11 cellular contexts compared by ENCODE assay signal in the genomic region with DNA sequence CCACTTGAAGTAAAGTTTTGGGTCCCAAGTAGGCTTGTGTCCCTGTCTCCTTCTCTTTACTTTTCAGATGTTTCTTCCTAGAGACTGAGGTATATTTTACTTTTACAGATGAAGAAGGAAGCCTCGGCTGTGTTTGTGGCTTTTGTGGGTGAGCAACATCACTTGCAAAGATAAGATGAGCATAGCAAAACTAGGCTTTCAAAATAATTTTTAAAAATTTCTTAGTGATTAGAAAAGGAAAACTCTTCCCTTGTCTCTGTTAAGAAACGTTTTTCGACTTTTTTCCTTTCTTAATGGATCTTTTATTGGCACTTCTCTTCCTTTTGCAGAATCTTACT. TPM values are rescaled to one million over a fixed set of nuclear protein-coding genes. Genes with fewer than 3 reads are reported as not detected.
DNase-seq lines count a peak whose midpoint lies in the region; ATAC-seq, FAIRE-seq and TF ChIP-seq lines count a peak whose summit lies in the region.
"Had no signal": no experiment of that assay in that cellular context is flagged by ENCODE, and none has a peak within 500 bp of the region (broad histone marks: within the 10 kb centered on the region; RNA-seq: fewer than 3 reads in every experiment).

No MANE protein-coding gene starts in this region.

- no peaks in the 10 kb centered on the region for H3K9me3 ChIP-seq in A673 (ENCODE audit: low read depth, low read length, poor library complexity, severe bottlenecking)
- H3K9me3 ChIP-seq in lower lobe of right lung = no peaks in the 10 kb centered on the region
- no peaks in the 10 kb centered on the region for H3K9me3 ChIP-seq in gastrocnemius medialis

- H3K4me1 Mint-ChIP-seq in activated CD4-positive, alpha-beta memory T cell treated with anti-CD3 and anti-CD28 coated beads, Interleukin-2, amount 10 ng/mL, durations not matched to agents 7 days and 5 days = peaks cover 92% of the 10 kb centered on the region
- peaks cover 54% of the 10 kb centered on the region for H3K4me1 Mint-ChIP-seq in Calu3 (ENCODE audit: low read depth, unreplicated experiment)

- no TSS peak for BruUV-seq in A673 (replicated peaks; lab: Mats Ljungman, UMichigan)
- BruUV-seq in Calu3 (replicated peaks; lab: Mats Ljungman, UMichigan) = no TSS peak

- TF ChIP-seq CTCF in A673 (conservative IDR thresholded peaks at IDR 0.05; ENCODE audit: low read depth, low read length) (no peak), lower lobe of right lung (IDR thresholded peaks at IDR 0.05) (no peak), Calu3 (IDR thresholded peaks at IDR 0.05; ENCODE audit: unreplicated experiment) (no peak), gastrocnemius medialis (IDR thresholded peaks at IDR 0.05 in 4 of 5, conservative IDR thresholded peaks at IDR 0.05 in 1 of 5) (no peak)

- H3K27me3 ChIP-seq in A673 (replicated peaks; ENCODE audit: insufficient read depth, low read depth, low read length, poor library complexity) (no peaks in the 10 kb centered on the region), lower lobe of right lung (ENCODE audit: low read depth) (no peaks in the 10 kb centered on the region), gastrocnemius medialis (no peaks in the 10 kb centered on the region)

- H3K27ac Mint-ChIP-seq in activated CD4-positive, alpha-beta memory T cell treated with anti-CD3 and anti-CD28 coated beads, Interleukin-2, amount 10 ng/mL, durations not matched to agents 7 days and 5 days = peak overlapping the region; percentile 93
- H3K27ac Mint-ChIP-seq in Calu3 (ENCODE audit: unreplicated experiment) = no peak overlapping the region

- no peaks in the 10 kb centered on the region for H3K27me3 Mint-ChIP-seq in activated CD4-positive, alpha-beta memory T cell treated with anti-CD3 and anti-CD28 coated beads, Interleukin-2, amount 10 ng/mL, durations not matched to agents 7 days and 5 days
- no peaks in the 10 kb centered on the region for H3K27me3 Mint-ChIP-seq in Calu3 (ENCODE audit: unreplicated experiment)

- H3K36me3 ChIP-seq in A673 (ENCODE audit: insufficient read depth, low read length, poor library complexity, severe bottlenecking) (no peaks in the 10 kb centered on the region), lower lobe of right lung (no peaks in the 10 kb centered on the region), gastrocnemius medialis (no peaks in the 10 kb centered on the region)

- in situ Hi-C loops in gastrocnemius medialis (cut with MboI; ENCODE audit: low sequenced_read_pairs in 4 of 4) = no loop called here

- ATAC-seq in lower lobe of right lung (no peak), gastrocnemius medialis (no peak)

- FAIRE-seq in GM19239 (lab: Jason Lieb, UNC) = peak; percentile 23

- CTCF ChIA-PET in A673 (lab: Charles Lee) (no interaction called here), Calu3 (lab: Charles Lee) (no interaction called here)
- CTCF ChIA-PET in activated CD4-positive, alpha-beta memory T cell treated with anti-CD3 and anti-CD28 coated beads, Interleukin-2, amount 10 ng/mL, durations not matched to agents 7 days and 5 days (lab: Charles Lee) = interaction anchor here (1.2 to 2.5 kb wide), 3 partner anchors 40 to 404 kb away, joined by 3 to 10 read pairs (median 5); no protein-coding TSS in a partner anchor

- peaks cover 54% of the 10 kb centered on the region for H3K4me1 ChIP-seq in A673 (ENCODE audit: insufficient read depth, low read length, poor library complexity, severe bottlenecking)
- peaks cover 98% of the 10 kb centered on the region for H3K4me1 ChIP-seq in lower lobe of right lung
- H3K4me1 ChIP-seq in gastrocnemius medialis = peaks cover 77 to 89% of the 10 kb centered on the region in 2 donors

- intact Hi-C loops in A673 (cut with micrococcal nuclease; ENCODE audit: unreplicated experiment) (no loop called here), lower lobe of right lung (cut with DNase I) (loop anchor here (10.0 kb wide), 1 partner anchor 57 kb away; no protein-coding TSS in a partner anchor), Calu3 (cut with micrococcal nuclease; ENCODE audit: unreplicated experiment) (no loop called here), gastrocnemius medialis (cut with DNase I; ENCODE audit: low total_unique reads) (loop anchor here (10.0 kb wide), 1 partner anchor 217 kb away; a partner anchor contains a TSS)

- peaks cover 54% of the 10 kb centered on the region for H3K36me3 Mint-ChIP-seq in activated CD4-positive, alpha-beta memory T cell treated with anti-CD3 and anti-CD28 coated beads, Interleukin-2, amount 10 ng/mL, durations not matched to agents 7 days and 5 days (ENCODE audit: low read depth)
- no peaks in the 10 kb centered on the region for H3K36me3 Mint-ChIP-seq in Calu3 (ENCODE audit: insufficient read depth, unreplicated experiment)

- POLR2A ChIA-PET in A673 (lab: Charles Lee; ENCODE audit: low non-redundant PET) = no interaction called here
- POLR2A ChIA-PET in activated CD4-positive, alpha-beta memory T cell treated with anti-CD3 and anti-CD28 coated beads, Interleukin-2, amount 10 ng/mL, durations not matched to agents 7 days and 5 days (lab: Charles Lee) = interaction anchor here (0.9 to 13.9 kb wide), 11 partner anchors 6 to 180 kb away, joined by 3 to 209 read pairs (median 9); a partner anchor contains a TSS

- H3K9me3 Mint-ChIP-seq in activated CD4-positive, alpha-beta memory T cell treated with anti-CD3 and anti-CD28 coated beads, Interleukin-2, amount 10 ng/mL, durations not matched to agents 7 days and 5 days = no peaks in the 10 kb centered on the region
- no peaks in the 10 kb centered on the region for H3K9me3 Mint-ChIP-seq in Calu3 (ENCODE audit: low read depth, unreplicated experiment)

- peak overlapping the region; percentile 73 for H3K4me3 Mint-ChIP-seq in activated CD4-positive, alpha-beta memory T cell treated with anti-CD3 and anti-CD28 coated beads, Interleukin-2, amount 10 ng/mL, durations not matched to agents 7 days and 5 days
- no peak overlapping the region for H3K4me3 Mint-ChIP-seq in Calu3 (ENCODE audit: low read depth, unreplicated experiment)

- no peak for TF ChIP-seq POLR2A in gastrocnemius medialis (IDR thresholded peaks at IDR 0.05)

- H3K27ac ChIP-seq in A673 (ENCODE audit: low read depth, low read length, poor library complexity, severe bottlenecking) (peak overlapping the region; percentile 17), lower lobe of right lung (peak overlapping the region; percentile 53), gastrocnemius medialis (peak overlapping the region in 1 of 4 donors; percentile 19)

- DNase-seq in A673 (ENCODE audit: low spot score) (no peak), GM19239 (ENCODE audit: insufficient read length, low spot score) (no peak), lower lobe of right lung (no peak), Calu3 (no peak), NCI-H82 treated with DMSO at 0.1 percent for 48 hours (lab: John Stamatoyannopoulos, UW; ENCODE audit: unreplicated experiment) (no peak), gastrocnemius medialis (no peak), NCI-H187 (lab: John Stamatoyannopoulos, UW) (no peak)
- peak; percentile 55 for DNase-seq in activated CD4-positive, alpha-beta memory T cell treated with anti-CD3 and anti-CD28 coated beads, Interleukin-2, amount 10 ng/mL, durations not matched to agents 7 days and 5 days
- DNase-seq: DMS53, hypothalamus, NCI-H2029 treated with DMSO at 0.1 percent for 48 hours had no signal

- H3K4me3 ChIP-seq in A673 (ENCODE audit: low read depth, low read length, poor library complexity, severe bottlenecking) (no peak overlapping the region), lower lobe of right lung (peak overlapping the region; percentile 7), gastrocnemius medialis (no peak overlapping the region)

RNA-seq across cellular contexts. Expression of a gene that starts 7.6 kb away (rescaled TPM):
- total RNA-seq in A673 (2021) = 47.4 and 47.8 TPM in 2 replicates
- 10 to 100 TPM; 79.6 to 80.5 TPM for total RNA-seq in activated CD4-positive, alpha-beta memory T cell treated with anti-CD3 and anti-CD28 coated beads, Interleukin-2, amount 10 ng/mL, durations not matched to agents 7 days and 5 days
- total RNA-seq in lower lobe of right lung = 78.2 TPM
- 58.5 and 67.5 TPM in 2 replicates for total RNA-seq in Calu3 (2022)
- total RNA-seq in gastrocnemius medialis = 10 to 100 TPM; 21.8 to 46.8 (median 44.4) TPM

Comparison
In these comparisons a context has a peak if more than half of its experiments do, and no peak if none do; other contexts are left out.
1. intact Hi-C loops: an anchor here in lower lobe of right lung (10.0 kb wide) and gastrocnemius medialis (10.0 kb wide); none called in A673 and Calu3.